Comparison of ENCODE assay signal across 2 cellular contexts in genomic region chr10:14884082-14884481, GRCh38.
TF ChIP-seq lines count a peak whose summit lies in the region.

No MANE protein-coding gene starts in this region.

TF ChIP-seq in GM12891, 5 proteins besides CTCF, POLR2A, EP300 and RAD21:
- TF ChIP-seq TAF1 (IDR thresholded peaks at IDR 0.05; ENCODE audit: low read depth, low read length) = no peak
- TF ChIP-seq SPI1 (IDR thresholded peaks at IDR 0.05; ENCODE audit: low read depth, low read length) = peak; percentile 46; the same call in 1 of the 2 replicates
- no peak for TF ChIP-seq PAX5 (IDR thresholded peaks at IDR 0.05; ENCODE audit: insufficient read depth, low read length, severe bottlenecking)

TF ChIP-seq in K562, 482 proteins besides CTCF, POLR2A, EP300 and RAD21:
- TF ChIP-seq POLR2AphosphoS5 (IDR thresholded peaks at IDR 0.05; ENCODE audit: control insufficient read depth, insufficient read depth, low read depth, low read length) (no peak), SPI1 (IDR thresholded peaks at IDR 0.05; ENCODE audit: borderline replicate concordance, low read depth, low read length) (peak; percentile 67; the same call in 1 of the 2 replicates), NFE2 (IDR thresholded peaks at IDR 0.05; ENCODE audit: low read depth) (peak; percentile 34; the same call in 1 of the 2 replicates)
